In genomic region chr2:96737251-96737650, GRCh38 we compare ENCODE assay signal across 16 cellular contexts.
"Had no signal": no experiment of that assay in that cellular context is flagged by ENCODE, and none has a peak within 500 bp of the region (broad histone marks: within the 10 kb centered on the region; RNA-seq: fewer than 3 reads in every experiment).

No MANE protein-coding gene starts in this region.

- H3K27me3 ChIP-seq: esophagus squamous epithelium, gastroesophageal sphincter, neutrophil, suprapubic skin, thyroid gland had no signal

- H3K9me3 ChIP-seq: esophagus squamous epithelium, gastroesophageal sphincter, neutrophil, suprapubic skin, thyroid gland had no signal

- ATAC-seq: gastroesophageal sphincter; left lobe of liver; naive thymus-derived CD4-positive, alpha-beta T cell; right cardiac atrium; stimulated activated naive CD8-positive, alpha-beta T cell treated with anti-CD3 and anti-CD28 coated beads, Interleukin-15, Interleukin-2, amounts not matched to agents 100 U/mL and 50 U/mL, for 24 hours had no signal

- DNase-seq: esophagus squamous epithelium; foreskin fibroblast; glutamatergic neuron; islet precursor cell; mammary epithelial cell; naive thymus-derived CD4-positive, alpha-beta T cell; right cardiac atrium; stimulated activated CD4-positive, alpha-beta T cell treated with anti-CD3 and anti-CD28 coated beads, Interleukin-2, amount 100 ng/mL, for 48 hours; stimulated activated naive CD8-positive, alpha-beta T cell treated with anti-CD3 and anti-CD28 coated beads, Interleukin-15, Interleukin-2, amounts not matched to agents 100 U/mL and 50 U/mL, for 24 hours; thyroid gland had no signal

- H3K27me3 Mint-ChIP-seq: naive thymus-derived CD4-positive, alpha-beta T cell; type B pancreatic cell had no signal

- H3K27ac ChIP-seq: gastroesophageal sphincter, suprapubic skin, thyroid gland had no signal

- H3K4me3 ChIP-seq: esophagus squamous epithelium, gastroesophageal sphincter, smooth muscle cell, suprapubic skin, thyroid gland had no signal

- H3K9me3 Mint-ChIP-seq: naive thymus-derived CD4-positive, alpha-beta T cell; type B pancreatic cell had no signal
